ENCODE assay signal across 17 cellular contexts in the genomic region with DNA sequence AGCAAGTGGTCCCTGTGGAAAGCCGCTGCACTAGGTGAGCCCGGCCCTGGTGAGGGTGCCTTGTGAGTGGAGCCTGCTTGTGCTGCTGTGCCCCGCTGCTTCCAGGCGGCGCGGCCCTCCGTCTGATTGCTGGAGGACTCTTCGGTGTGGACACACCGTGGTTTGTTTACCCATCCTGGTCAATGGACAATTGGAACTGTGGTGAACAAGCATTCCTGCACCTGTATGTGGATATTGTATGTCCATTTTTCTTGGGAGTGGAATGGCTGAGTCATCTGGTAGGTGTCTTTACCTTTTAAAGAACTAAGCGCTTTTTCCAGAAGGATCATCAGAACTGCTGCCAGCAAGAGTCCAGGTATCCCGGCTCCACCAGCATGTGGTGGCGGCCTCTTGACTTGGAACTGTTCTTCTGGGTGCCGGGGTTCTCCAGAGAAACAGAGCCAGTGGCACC. TPM values are rescaled to one million over a fixed set of nuclear protein-coding genes. Genes with fewer than 3 reads are reported as not detected.
DNase-seq lines count a peak whose midpoint lies in the region; ATAC-seq, FAIRE-seq and TF ChIP-seq lines count a peak whose summit lies in the region.
"Had no signal": no experiment of that assay in that cellular context is flagged by ENCODE, and none has a peak within 500 bp of the region (broad histone marks: within the 10 kb centered on the region; RNA-seq: fewer than 3 reads in every experiment).

No MANE protein-coding gene starts in this region.

- H3K27me3 ChIP-seq in Loucy (ENCODE audit: insufficient read depth, low read length, poor library complexity, severe bottlenecking) = no peaks in the 10 kb centered on the region
- no peaks in the 10 kb centered on the region for H3K27me3 ChIP-seq in lower lobe of right lung (ENCODE audit: low read depth)
- H3K27me3 ChIP-seq: dorsolateral prefrontal cortex, neural progenitor cell, right atrium auricular region had no signal

- FAIRE-seq in H54 (lab: Jason Lieb, UNC) = no peak
- FAIRE-seq: GM19239 had no signal

- H3K9ac ChIP-seq in Loucy (ENCODE audit: low read depth, low read length, poor library complexity, severe bottlenecking) = no peak overlapping the region
- H3K9ac ChIP-seq: neural progenitor cell had no signal

- POLR2A ChIA-PET in activated naive CD8-positive, alpha-beta T cell treated with anti-CD3 and anti-CD28 coated beads, Interleukin-2, amount 10 ng/mL, durations not matched to agents 7 days and 5 days (lab: Charles Lee) = interaction anchor here (1.7 kb wide), 1 partner anchor 41 kb away, joined by 5 read pairs; no protein-coding TSS in a partner anchor

- peaks cover 91% of the 10 kb centered on the region for H3K79me2 ChIP-seq in Loucy (ENCODE audit: insufficient read depth, low read length)

- no peak for TF ChIP-seq POLR2A in H54 (IDR thresholded peaks at IDR 0.05; ENCODE audit: low read depth, low read length)

- H3K4me2 ChIP-seq in Loucy (ENCODE audit: low read depth, low read length, poor library complexity, severe bottlenecking) = peak overlapping the region; percentile 21
- H3K4me2 ChIP-seq: neural progenitor cell had no signal

- no peaks in the 10 kb centered on the region for H3F3A ChIP-seq in Loucy (ENCODE audit: low read depth)

- H3K36me3 ChIP-seq in Loucy (ENCODE audit: insufficient read depth, low read length) (no peaks in the 10 kb centered on the region; the same call in 1 of the 2 replicates), lower lobe of right lung (peaks cover 14% of the 10 kb centered on the region)
- H3K36me3 ChIP-seq: neural progenitor cell had no signal

- TF ChIP-seq CTCF in Loucy (conservative IDR thresholded peaks at IDR 0.05; ENCODE audit: low read length) (no peak), lower lobe of right lung (IDR thresholded peaks at IDR 0.05) (no peak)

- H3K4me1 Mint-ChIP-seq in activated naive CD8-positive, alpha-beta T cell treated with anti-CD3 and anti-CD28 coated beads, Interleukin-2, amount 10 ng/mL, durations not matched to agents 7 days and 5 days = peaks cover 39% of the 10 kb centered on the region

- H3K9me3 ChIP-seq in Loucy (ENCODE audit: insufficient read depth, low read depth, low read length) (no peaks in the 10 kb centered on the region), lower lobe of right lung (no peaks in the 10 kb centered on the region)
- H3K9me3 ChIP-seq: right atrium auricular region had no signal

- H3K4me1 ChIP-seq in Loucy (ENCODE audit: insufficient read depth, low read length, poor library complexity, severe bottlenecking) (peaks cover 6% of the 10 kb centered on the region), lower lobe of right lung (peaks cover 28% of the 10 kb centered on the region)

- no peaks in the 10 kb centered on the region for H3K27me3 Mint-ChIP-seq in activated naive CD8-positive, alpha-beta T cell treated with anti-CD3 and anti-CD28 coated beads, Interleukin-2, amount 10 ng/mL, durations not matched to agents 7 days and 5 days
- H3K27me3 Mint-ChIP-seq: memory B cell had no signal

- peaks cover 25% of the 10 kb centered on the region for H3K36me3 Mint-ChIP-seq in activated naive CD8-positive, alpha-beta T cell treated with anti-CD3 and anti-CD28 coated beads, Interleukin-2, amount 10 ng/mL, durations not matched to agents 7 days and 5 days

- H4K20me1 ChIP-seq in Loucy (ENCODE audit: insufficient read depth, low read length, poor library complexity, severe bottlenecking) = peaks cover 21% of the 10 kb centered on the region

- no peaks in the 10 kb centered on the region for H3K9me3 Mint-ChIP-seq in activated naive CD8-positive, alpha-beta T cell treated with anti-CD3 and anti-CD28 coated beads, Interleukin-2, amount 10 ng/mL, durations not matched to agents 7 days and 5 days
- H3K9me3 Mint-ChIP-seq: memory B cell, neural progenitor cell had no signal

- DNase-seq in D341Med (ENCODE audit: low spot score) (peak; percentile 26), lower lobe of right lung (peak; percentile 39), H54 (ENCODE audit: insufficient read length, low spot score) (no peak), AG08395 (ENCODE audit: low spot score) (no peak)
- no peak for DNase-seq in activated naive CD8-positive, alpha-beta T cell treated with anti-CD3 and anti-CD28 coated beads, Interleukin-2, amount 10 ng/mL, durations not matched to agents 7 days and 5 days
- DNase-seq: activated CD4-positive, alpha-beta T cell treated with anti-CD3 and anti-CD28 coated beads for 1 hour; dorsolateral prefrontal cortex; NCI-H510A treated with DMSO at 0.1 percent for 48 hours; stimulated activated CD4-positive, alpha-beta T cell treated with anti-CD3 and anti-CD28 coated beads, Interleukin-2, amount 100 ng/mL, for 48 hours had no signal

- no peak overlapping the region for H3K4me3 Mint-ChIP-seq in activated naive CD8-positive, alpha-beta T cell treated with anti-CD3 and anti-CD28 coated beads, Interleukin-2, amount 10 ng/mL, durations not matched to agents 7 days and 5 days
- H3K4me3 Mint-ChIP-seq: neural progenitor cell had no signal

- peak overlapping the region; percentile 81 for H3K27ac Mint-ChIP-seq in activated naive CD8-positive, alpha-beta T cell treated with anti-CD3 and anti-CD28 coated beads, Interleukin-2, amount 10 ng/mL, durations not matched to agents 7 days and 5 days
- H3K27ac Mint-ChIP-seq: neural progenitor cell had no signal

- intact Hi-C loops in lower lobe of right lung (cut with DNase I) = no loop called here

- no peaks in the 10 kb centered on the region for H3K9me2 ChIP-seq in Loucy (replicated peaks; ENCODE audit: low read depth, low read length)

- H2AFZ ChIP-seq in Loucy (ENCODE audit: low read length) = no peak overlapping the region
- H2AFZ ChIP-seq: neural progenitor cell had no signal

- no peak overlapping the region for H3K4me3 ChIP-seq in Loucy (ENCODE audit: low read length, poor library complexity, severe bottlenecking)
- H3K4me3 ChIP-seq in lower lobe of right lung = no peak overlapping the region
- H3K4me3 ChIP-seq: dorsolateral prefrontal cortex, neural progenitor cell, right atrium auricular region had no signal

- no peak for ATAC-seq in activated naive CD8-positive, alpha-beta T cell treated with anti-CD3 and anti-CD28 coated beads, Interleukin-2, amount 10 ng/mL, durations not matched to agents 7 days and 5 days (ENCODE audit: low read depth)
- no peak for ATAC-seq in lower lobe of right lung
- no peak for ATAC-seq in GM21717 (IDR thresholded peaks at IDR 0.05; ENCODE audit: unreplicated experiment)
- no peak for ATAC-seq in HG03378 (IDR thresholded peaks at IDR 0.05; ENCODE audit: unreplicated experiment)
- ATAC-seq: Panc1 had no signal

- H3K27ac ChIP-seq in lower lobe of right lung = no peak overlapping the region
- H3K27ac ChIP-seq: dorsolateral prefrontal cortex, neural progenitor cell, right atrium auricular region had no signal

RNA-seq across cellular contexts. Expression of a gene that starts 15.6 kb away (rescaled TPM):
- total RNA-seq in activated naive CD8-positive, alpha-beta T cell treated with anti-CD3 and anti-CD28 coated beads, Interleukin-2, amount 10 ng/mL, durations not matched to agents 7 days and 5 days = 10 to 100 TPM; 73.2 to 82.9 TPM
- 65.8 TPM for total RNA-seq in lower lobe of right lung

RNA-seq across cellular contexts. Expression of a gene that starts 41.7 kb away (rescaled TPM):
- 10 to 100 TPM; 30.0 to 30.9 TPM for total RNA-seq in activated naive CD8-positive, alpha-beta T cell treated with anti-CD3 and anti-CD28 coated beads, Interleukin-2, amount 10 ng/mL, durations not matched to agents 7 days and 5 days
- 27.9 TPM for total RNA-seq in lower lobe of right lung

RNA-seq across cellular contexts. Expression of a gene that starts 56.4 kb away (rescaled TPM):
- 100 to 1,000 TPM; 194 to 211 TPM for total RNA-seq in activated naive CD8-positive, alpha-beta T cell treated with anti-CD3 and anti-CD28 coated beads, Interleukin-2, amount 10 ng/mL, durations not matched to agents 7 days and 5 days
- 165 TPM for total RNA-seq in lower lobe of right lung

Comparison
In these comparisons a context has a peak if more than half of its experiments do, and no peak if none do; other contexts are left out.
1. DNase-seq: peak in D341Med (single experiment) and lower lobe of right lung (single experiment); none in activated naive CD8-positive, alpha-beta T cell treated with anti-CD3 and anti-CD28 coated beads, Interleukin-2, amount 10 ng/mL, durations not matched to agents 7 days and 5 days (single experiment), H54 (single experiment) and AG08395 (single experiment).